13 cellular contexts compared by ENCODE assay signal in the genomic region with DNA sequence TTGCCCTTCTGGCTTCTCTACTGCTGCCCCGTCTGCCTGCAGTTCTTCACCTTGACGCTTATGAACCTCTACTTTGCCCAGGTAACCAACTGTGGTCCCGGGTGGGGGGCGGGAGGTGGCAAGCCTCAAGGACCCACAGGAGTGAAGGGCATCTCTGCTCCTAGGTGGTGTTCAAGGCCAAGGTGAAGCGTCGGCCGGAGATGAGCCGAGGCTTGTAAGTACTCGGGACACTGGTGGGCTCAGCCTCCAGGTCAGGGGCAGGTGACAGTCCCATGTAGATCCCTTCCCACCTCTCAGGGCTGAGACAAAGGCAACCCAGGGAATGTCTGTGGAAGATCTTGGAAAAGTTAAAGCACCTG. TPM values are rescaled to one million over a fixed set of nuclear protein-coding genes. Genes with fewer than 3 reads are reported as not detected.
DNase-seq lines count a peak whose midpoint lies in the region; ATAC-seq and TF ChIP-seq lines count a peak whose summit lies in the region.
"Had no signal": no experiment of that assay in that cellular context is flagged by ENCODE, and none has a peak within 500 bp of the region (broad histone marks: within the 10 kb centered on the region; RNA-seq: fewer than 3 reads in every experiment).

No MANE protein-coding gene starts in this region.

- peaks cover 16% of the 10 kb centered on the region for H3K4me1 Mint-ChIP-seq in activated T-cell treated with anti-CD3 and anti-CD28 coated beads, Interleukin-2, amount 50 U/mL, for 4 hours (ENCODE audit: low read depth)
- H3K4me1 Mint-ChIP-seq in effector memory CD8-positive, alpha-beta T cell (ENCODE audit: low read depth in 2 of 2): peaks cover 14 to 25% of the 10 kb centered on the region in 2 donors

- H3K79me2 ChIP-seq in OCI-LY3 (ENCODE audit: low read length): peaks cover 10% of the 10 kb centered on the region; the same call in 1 of the 2 replicates

- H3K27me3 Mint-ChIP-seq in activated T-cell treated with anti-CD3 and anti-CD28 coated beads, Interleukin-2, amount 50 U/mL, for 4 hours (ENCODE audit: low read depth): peaks cover 10% of the 10 kb centered on the region
- H3K27me3 Mint-ChIP-seq in effector memory CD8-positive, alpha-beta T cell: peaks cover 8 to 12% of the 10 kb centered on the region in 2 donors

- no peak for TF ChIP-seq CTCF in OCI-LY3 (IDR thresholded peaks at IDR 0.05; ENCODE audit: low read depth, low read length)

- peaks cover 12% of the 10 kb centered on the region for H3K4me1 ChIP-seq in OCI-LY3 (ENCODE audit: low read length)
- H3K4me1 ChIP-seq in skeletal muscle tissue (ENCODE audit: control insufficient read depth in 3 of 3, insufficient read depth in 3 of 3, low read length in 3 of 3): peaks cover 28 to 35% (median 32%) of the 10 kb centered on the region in 3 donors

- H3K9ac ChIP-seq in OCI-LY3 (ENCODE audit: low read length) (no peak overlapping the region), skeletal muscle tissue (ENCODE audit: low read depth in 1 of 3, low read length in 3 of 3) (peak overlapping the region in 2 of 3 donors; percentile 72 to 78)

- peak overlapping the region; percentile 85 to 99 for H3K27ac Mint-ChIP-seq in effector memory CD8-positive, alpha-beta T cell

- H3K4me3 ChIP-seq in OCI-LY3 (ENCODE audit: low read length): peak overlapping the region; percentile 82; the same call in 1 of the 2 replicates
- H3K4me3 ChIP-seq in skeletal muscle tissue (ENCODE audit: low read length in 3 of 3): peak overlapping the region in 1 of 3 donors; percentile 73

- DNase-seq in activated T-cell treated with anti-CD3 and anti-CD28 coated beads, Interleukin-2, amount 50 U/mL, for 4 hours: no peak
- no peak for DNase-seq in activated T-cell treated with anti-CD3 and anti-CD28 coated beads, Interleukin-2, amount 50 U/mL, for 48 hours
- DNase-seq in effector memory CD8-positive, alpha-beta T cell: no peak
- no peak for DNase-seq in C1 segment of cervical spinal cord (lab: John Stamatoyannopoulos, UW)
- DNase-seq in DMS153 treated with DMSO at 0.1 percent for 48 hours (lab: John Stamatoyannopoulos, UW; ENCODE audit: unreplicated experiment): no peak
- DNase-seq in cerebellum (ENCODE audit: low spot score): no peak
- DNase-seq: activated effector memory CD4-positive, alpha-beta T cell treated with Interleukin-2 at 50 U/mL for 16 hours; cortex of kidney; foreskin fibroblast; NCI-H187 treated with DMSO at 0.1 percent for 48 hours had no signal

- H4K20me1 ChIP-seq in OCI-LY3 (ENCODE audit: insufficient read depth, low read length): no peaks in the 10 kb centered on the region

- peaks cover 3% of the 10 kb centered on the region for H3K36me3 Mint-ChIP-seq in activated T-cell treated with anti-CD3 and anti-CD28 coated beads, Interleukin-2, amount 50 U/mL, for 4 hours (ENCODE audit: insufficient read depth)
- peaks cover 48% of the 10 kb centered on the region for H3K36me3 Mint-ChIP-seq in effector memory CD8-positive, alpha-beta T cell (ENCODE audit: insufficient read depth)

- H3K27ac ChIP-seq in OCI-LY3 (ENCODE audit: low read length) (no peak overlapping the region), skeletal muscle tissue (ENCODE audit: low read depth, low read length) (no peak overlapping the region)

- H3K4me2 ChIP-seq in OCI-LY3 (ENCODE audit: low read length): peak overlapping the region; percentile 86

- H3K4me3 Mint-ChIP-seq in activated T-cell treated with anti-CD3 and anti-CD28 coated beads, Interleukin-2, amount 50 U/mL, for 4 hours: peak overlapping the region; percentile 78
- H3K4me3 Mint-ChIP-seq in effector memory CD8-positive, alpha-beta T cell: peak overlapping the region; percentile 79 to 90

- H3K36me3 ChIP-seq in OCI-LY3 (replicated peaks; ENCODE audit: low read depth, low read length): peaks cover 9% of the 10 kb centered on the region
- H3K36me3 ChIP-seq in skeletal muscle tissue (ENCODE audit: control insufficient read depth in 3 of 3, insufficient read depth in 3 of 3, low read length in 3 of 3): peaks cover 0 to 6% (median 6%) of the 10 kb centered on the region in 3 donors

- no peak for ATAC-seq in activated T-cell treated with anti-CD3 and anti-CD28 coated beads, Interleukin-2, amount 50 U/mL, for 4 hours
- ATAC-seq in effector memory CD8-positive, alpha-beta T cell (replicated peaks): no peak

- no peak overlapping the region for H2AFZ ChIP-seq in OCI-LY3 (ENCODE audit: low read depth, low read length)

- H3K27me3 ChIP-seq in OCI-LY3 (ENCODE audit: low read depth, low read length) (no peaks in the 10 kb centered on the region), skeletal muscle tissue (ENCODE audit: control insufficient read depth in 3 of 3, insufficient read depth in 3 of 3, low read length in 3 of 3) (peaks cover 11 to 15% (median 15%) of the 10 kb centered on the region in 3 donors)

- H3K9me3 Mint-ChIP-seq in activated T-cell treated with anti-CD3 and anti-CD28 coated beads, Interleukin-2, amount 50 U/mL, for 4 hours: no peaks in the 10 kb centered on the region
- no peaks in the 10 kb centered on the region for H3K9me3 Mint-ChIP-seq in effector memory CD8-positive, alpha-beta T cell

- H3K9me3 ChIP-seq in OCI-LY3 (ENCODE audit: insufficient read depth, low read length) (no peaks in the 10 kb centered on the region), skeletal muscle tissue (ENCODE audit: control insufficient read depth in 3 of 3, low read length in 3 of 3) (no peaks in the 10 kb centered on the region)

RNA-seq across cellular contexts. Expression of gene GPR137, which starts 1.1 kb away (rescaled TPM):
- 10 to 100 TPM; 43.1 to 46.2 (median 43.9) TPM for total RNA-seq in activated T-cell treated with anti-CD3 and anti-CD28 coated beads, Interleukin-2, amount 50 U/mL, for 4 hours
- total RNA-seq in skeletal muscle tissue: 6.3 TPM
- 13.2 TPM for total RNA-seq in cerebellum

RNA-seq across cellular contexts. Expression of gene BAD, which starts 2.3 kb away (rescaled TPM):
- total RNA-seq in activated T-cell treated with anti-CD3 and anti-CD28 coated beads, Interleukin-2, amount 50 U/mL, for 4 hours: 10 to 100 TPM; 27.6 to 38.8 (median 36.6) TPM
- total RNA-seq in skeletal muscle tissue (23.5 TPM), cerebellum (34.4 TPM)

RNA-seq across cellular contexts. Expression of gene KCNK4, which starts 4.3 kb away (rescaled TPM):
- not detected for total RNA-seq in activated T-cell treated with anti-CD3 and anti-CD28 coated beads, Interleukin-2, amount 50 U/mL, for 4 hours
- not detected for total RNA-seq in skeletal muscle tissue
- 2.0 TPM for total RNA-seq in cerebellum
- total RNA-seq: kidney had no signal

RNA-seq across cellular contexts. Expression of gene CATSPERZ, which starts 13.4 kb away (rescaled TPM):
- not detected for total RNA-seq in activated T-cell treated with anti-CD3 and anti-CD28 coated beads, Interleukin-2, amount 50 U/mL, for 4 hours
- not detected for total RNA-seq in skeletal muscle tissue
- total RNA-seq in cerebellum: not detected
- total RNA-seq: kidney had no signal

RNA-seq across cellular contexts. Expression of gene ESRRA, which starts 18.5 kb away (rescaled TPM):
- total RNA-seq in activated T-cell treated with anti-CD3 and anti-CD28 coated beads, Interleukin-2, amount 50 U/mL, for 4 hours: 10 to 100 TPM; 81.5 to 93.4 (median 89.3) TPM
- total RNA-seq in skeletal muscle tissue: 35.0 TPM
- total RNA-seq in cerebellum: 11.3 TPM
